13 cellular contexts compared by ENCODE assay signal in the genomic region with DNA sequence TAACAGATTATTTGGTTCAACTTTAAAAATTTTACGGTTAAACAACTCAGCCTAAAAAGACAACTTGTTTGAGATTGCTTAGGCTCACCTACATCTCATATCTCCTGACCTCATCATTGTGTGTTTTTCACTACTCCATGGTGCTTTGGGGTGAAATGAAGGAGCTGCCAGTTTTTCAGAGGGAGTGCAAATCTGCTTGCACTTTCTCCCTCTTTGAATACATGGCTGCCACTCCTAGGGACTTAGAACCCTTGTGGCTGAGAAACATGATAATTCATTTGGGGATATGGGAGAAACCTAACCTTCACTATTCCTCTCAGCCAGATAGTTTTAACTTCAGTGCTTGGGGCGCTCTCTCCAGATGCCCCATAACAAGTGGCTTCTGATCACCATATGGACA. TPM values are rescaled to one million over a fixed set of nuclear protein-coding genes. Genes with fewer than 3 reads are reported as not detected.
DNase-seq lines count a peak whose midpoint lies in the region; ATAC-seq and TF ChIP-seq lines count a peak whose summit lies in the region.
"Had no signal": no experiment of that assay in that cellular context is flagged by ENCODE, and none has a peak within 500 bp of the region (broad histone marks: within the 10 kb centered on the region; RNA-seq: fewer than 3 reads in every experiment).

No MANE protein-coding gene starts in this region.

- H4K20me1 ChIP-seq in DOHH2 (ENCODE audit: control insufficient read depth, insufficient read depth, low read depth, low read length), result peaks cover 15% of the 10 kb centered on the region

- peaks cover 68% of the 10 kb centered on the region for H3K79me2 ChIP-seq in DOHH2 (ENCODE audit: control insufficient read depth, low read length)

- POLR2A ChIA-PET in activated CD8-positive, alpha-beta T cell treated with anti-CD3 and anti-CD28 coated beads, Interleukin-2, amount 10 ng/mL, durations not matched to agents 7 days and 5 days (lab: Charles Lee), result interaction anchor here (0.6 to 1.9 kb wide), 3 partner anchors 8 to 66 kb away, joined by 3 to 7 read pairs (median 4); no protein-coding TSS in a partner anchor

- intact Hi-C loops in natural killer cell (cut with micrococcal nuclease), result loop anchor here (5.0 kb wide), 3 partner anchors 36 to 154 kb away; no protein-coding TSS in a partner anchor

- CTCF ChIA-PET in activated CD8-positive, alpha-beta T cell treated with anti-CD3 and anti-CD28 coated beads, Interleukin-2, amount 10 ng/mL, durations not matched to agents 7 days and 5 days (lab: Charles Lee), result interaction anchor here (2.2 kb wide), 1 partner anchor 21 kb away, joined by 9 read pairs; no protein-coding TSS in a partner anchor

- peaks cover 49% of the 10 kb centered on the region for H3K4me1 Mint-ChIP-seq in activated CD8-positive, alpha-beta T cell treated with anti-CD3 and anti-CD28 coated beads, Interleukin-2, amount 10 ng/mL, durations not matched to agents 7 days and 5 days (ENCODE audit: low read depth)
- peaks cover 36 to 55% of the 10 kb centered on the region in 2 donors for H3K4me1 Mint-ChIP-seq in natural killer cell

- H3K27me3 ChIP-seq in DOHH2 (ENCODE audit: control insufficient read depth, low read length), result no peaks in the 10 kb centered on the region
- H3K27me3 ChIP-seq: upper lobe of right lung had no signal

- H3K9me3 Mint-ChIP-seq in activated CD8-positive, alpha-beta T cell treated with anti-CD3 and anti-CD28 coated beads, Interleukin-2, amount 10 ng/mL, durations not matched to agents 7 days and 5 days (ENCODE audit: insufficient read depth), result no peaks in the 10 kb centered on the region
- no peaks in the 10 kb centered on the region for H3K9me3 Mint-ChIP-seq in natural killer cell

- H3K4me3 Mint-ChIP-seq in activated CD8-positive, alpha-beta T cell treated with anti-CD3 and anti-CD28 coated beads, Interleukin-2, amount 10 ng/mL, durations not matched to agents 7 days and 5 days, result peak overlapping the region; percentile 82
- peak overlapping the region; percentile 98 for H3K4me3 Mint-ChIP-seq in natural killer cell

- no peaks in the 10 kb centered on the region for H3K9me3 ChIP-seq in DOHH2 (ENCODE audit: control insufficient read depth, insufficient read depth, low read length)
- H3K9me3 ChIP-seq: upper lobe of right lung had no signal

- H3K27ac ChIP-seq in DOHH2 (ENCODE audit: low read depth, low read length), result no peak overlapping the region
- H3K27ac ChIP-seq: upper lobe of right lung had no signal

- H3K4me3 ChIP-seq in DOHH2 (ENCODE audit: low read length), result no peak overlapping the region

- peaks cover 18% of the 10 kb centered on the region for H3K36me3 Mint-ChIP-seq in activated CD8-positive, alpha-beta T cell treated with anti-CD3 and anti-CD28 coated beads, Interleukin-2, amount 10 ng/mL, durations not matched to agents 7 days and 5 days (ENCODE audit: low read depth)
- H3K36me3 Mint-ChIP-seq in natural killer cell, result peaks cover 10% of the 10 kb centered on the region

- no peaks in the 10 kb centered on the region for H3K27me3 Mint-ChIP-seq in activated CD8-positive, alpha-beta T cell treated with anti-CD3 and anti-CD28 coated beads, Interleukin-2, amount 10 ng/mL, durations not matched to agents 7 days and 5 days (ENCODE audit: low read depth)
- no peaks in the 10 kb centered on the region for H3K27me3 Mint-ChIP-seq in natural killer cell (ENCODE audit: low read depth in 2 of 2)

- peak; percentile 4 for DNase-seq in NCI-H146 treated with DMSO at 0.1 percent for 48 hours (lab: John Stamatoyannopoulos, UW; ENCODE audit: unreplicated experiment)
- DNase-seq in NCI-H146 (lab: John Stamatoyannopoulos, UW), result no peak
- no peak for DNase-seq in activated CD8-positive, alpha-beta T cell treated with anti-CD3 and anti-CD28 coated beads, Interleukin-2, amount 10 ng/mL, durations not matched to agents 7 days and 5 days
- DNase-seq in natural killer cell, result no peak
- DNase-seq in epidermal melanocyte (ENCODE audit: insufficient read length, low spot score), result no peak
- DNase-seq in NCI-H1092 (lab: John Stamatoyannopoulos, UW), result no peak
- DNase-seq in NCI-H2196 treated with DMSO at 0.1 percent for 48 hours (lab: John Stamatoyannopoulos, UW; ENCODE audit: unreplicated experiment), result no peak
- DNase-seq: activated CD4-positive, alpha-beta T cell treated with anti-CD3 and anti-CD28 coated beads for 1 hour; foreskin melanocyte; islet precursor cell; NCI-H526 treated with DMSO at 0.1 percent for 48 hours; upper lobe of right lung had no signal

- TF ChIP-seq CTCF in DOHH2 (IDR thresholded peaks at IDR 0.05; ENCODE audit: low read depth, low read length, poor library complexity, severe bottlenecking) (no peak), natural killer cell (IDR thresholded peaks at IDR 0.05) (no peak)

- H3K36me3 ChIP-seq in DOHH2 (ENCODE audit: control insufficient read depth, low read length), result no peaks in the 10 kb centered on the region
- H3K36me3 ChIP-seq: upper lobe of right lung had no signal

- no peaks in the 10 kb centered on the region for H3K9me2 ChIP-seq in DOHH2 (replicated peaks; ENCODE audit: control insufficient read depth, low read length)

- H3K4me2 ChIP-seq in DOHH2 (ENCODE audit: low read length), result 0 out of 2 replicates have a peak overlapping the region, but pooled peaks have one; percentile 2

- H3K4me1 ChIP-seq in DOHH2 (ENCODE audit: control insufficient read depth, low read length), result peaks cover 36% of the 10 kb centered on the region

- no peak for ATAC-seq in activated CD8-positive, alpha-beta T cell treated with anti-CD3 and anti-CD28 coated beads, Interleukin-2, amount 10 ng/mL, durations not matched to agents 7 days and 5 days
- no peak for ATAC-seq in natural killer cell
- ATAC-seq: upper lobe of right lung had no signal

- peak overlapping the region; percentile 92 for H3K27ac Mint-ChIP-seq in activated CD8-positive, alpha-beta T cell treated with anti-CD3 and anti-CD28 coated beads, Interleukin-2, amount 10 ng/mL, durations not matched to agents 7 days and 5 days
- H3K27ac Mint-ChIP-seq in natural killer cell, result peak overlapping the region; percentile 92 to 100

- no peaks in the 10 kb centered on the region for H3F3A ChIP-seq in DOHH2 (ENCODE audit: control insufficient read depth, insufficient read depth)

RNA-seq across cellular contexts. Expression of a gene that starts 2.7 kb away (rescaled TPM):
- 10 to 100 TPM; 77.8 to 78.8 TPM for total RNA-seq in activated CD8-positive, alpha-beta T cell treated with anti-CD3 and anti-CD28 coated beads, Interleukin-2, amount 10 ng/mL, durations not matched to agents 7 days and 5 days
- total RNA-seq in natural killer cell, result 100 to 1,000 TPM; 125 to 158 (median 146) TPM
